Comparison of ENCODE assay signal across 1 cellular context in genomic region chr12:98503343-98503592, GRCh38.
A peak's percentile ranks its signal among the peaks of the same experiment; 100 is the strongest.
TF ChIP-seq lines count a peak whose summit lies in the region.

No MANE protein-coding gene starts in this region.

TF ChIP-seq in K562, 482 proteins besides CTCF, POLR2A, EP300 and RAD21 (continued from another document and continues in another):
- TF ChIP-seq, protein P1, sequence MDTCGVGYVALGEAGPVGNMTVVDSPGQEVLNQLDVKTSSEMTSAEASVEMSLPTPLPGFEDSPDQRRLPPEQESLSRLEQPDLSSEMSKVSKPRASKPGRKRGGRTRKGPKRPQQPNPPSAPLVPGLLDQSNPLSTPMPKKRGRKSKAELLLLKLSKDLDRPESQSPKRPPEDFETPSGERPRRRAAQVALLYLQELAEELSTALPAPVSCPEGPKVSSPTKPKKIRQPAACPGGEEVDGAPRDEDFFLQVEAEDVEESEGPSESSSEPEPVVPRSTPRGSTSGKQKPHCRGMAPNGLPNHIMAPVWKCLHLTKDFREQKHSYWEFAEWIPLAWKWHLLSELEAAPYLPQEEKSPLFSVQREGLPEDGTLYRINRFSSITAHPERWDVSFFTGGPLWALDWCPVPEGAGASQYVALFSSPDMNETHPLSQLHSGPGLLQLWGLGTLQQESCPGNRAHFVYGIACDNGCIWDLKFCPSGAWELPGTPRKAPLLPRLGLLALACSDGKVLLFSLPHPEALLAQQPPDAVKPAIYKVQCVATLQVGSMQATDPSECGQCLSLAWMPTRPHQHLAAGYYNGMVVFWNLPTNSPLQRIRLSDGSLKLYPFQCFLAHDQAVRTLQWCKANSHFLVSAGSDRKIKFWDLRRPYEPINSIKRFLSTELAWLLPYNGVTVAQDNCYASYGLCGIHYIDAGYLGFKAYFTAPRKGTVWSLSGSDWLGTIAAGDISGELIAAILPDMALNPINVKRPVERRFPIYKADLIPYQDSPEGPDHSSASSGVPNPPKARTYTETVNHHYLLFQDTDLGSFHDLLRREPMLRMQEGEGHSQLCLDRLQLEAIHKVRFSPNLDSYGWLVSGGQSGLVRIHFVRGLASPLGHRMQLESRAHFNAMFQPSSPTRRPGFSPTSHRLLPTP (IDR thresholded peaks at IDR 0.05; ENCODE audit: borderline replicate concordance, extremely low read depth, insufficient read length): peak; percentile 93
- no peak for TF ChIP-seq SLC30A9 (CRISPR knock-in tag; IDR thresholded peaks at IDR 0.05)
- TF ChIP-seq, protein P2, sequence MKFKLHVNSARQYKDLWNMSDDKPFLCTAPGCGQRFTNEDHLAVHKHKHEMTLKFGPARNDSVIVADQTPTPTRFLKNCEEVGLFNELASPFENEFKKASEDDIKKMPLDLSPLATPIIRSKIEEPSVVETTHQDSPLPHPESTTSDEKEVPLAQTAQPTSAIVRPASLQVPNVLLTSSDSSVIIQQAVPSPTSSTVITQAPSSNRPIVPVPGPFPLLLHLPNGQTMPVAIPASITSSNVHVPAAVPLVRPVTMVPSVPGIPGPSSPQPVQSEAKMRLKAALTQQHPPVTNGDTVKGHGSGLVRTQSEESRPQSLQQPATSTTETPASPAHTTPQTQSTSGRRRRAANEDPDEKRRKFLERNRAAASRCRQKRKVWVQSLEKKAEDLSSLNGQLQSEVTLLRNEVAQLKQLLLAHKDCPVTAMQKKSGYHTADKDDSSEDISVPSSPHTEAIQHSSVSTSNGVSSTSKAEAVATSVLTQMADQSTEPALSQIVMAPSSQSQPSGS (CRISPR knock-in tag; IDR thresholded peaks at IDR 0.05): no peak
- TF ChIP-seq ARNT (IDR thresholded peaks at IDR 0.05): no peak; a peak in 1 of 4 replicates
- TF ChIP-seq ZNF253 (CRISPR knock-in tag; conservative IDR thresholded peaks at IDR 0.05): no peak
- peak; percentile 61; the same call in 1 of the 2 replicates for TF ChIP-seq CXXC5 (CRISPR knock-in tag; IDR thresholded peaks at IDR 0.05)
- no peak for TF ChIP-seq NR1H2 (CRISPR knock-in tag; IDR thresholded peaks at IDR 0.05)
- peak; percentile 90 for TF ChIP-seq HMBOX1 (IDR thresholded peaks at IDR 0.05)
- peak; percentile 66 for TF ChIP-seq NUFIP1 (IDR thresholded peaks at IDR 0.05; ENCODE audit: partially characterized antibody)
- TF ChIP-seq SMARCA5 (IDR thresholded peaks at IDR 0.05): no peak
- TF ChIP-seq DMBX1 (CRISPR knock-in tag; IDR thresholded peaks at IDR 0.05; ENCODE audit: borderline replicate concordance): no peak
- TF ChIP-seq ZNF644 (tag; IDR thresholded peaks at IDR 0.05; ENCODE audit: low read depth): no peak
- TF ChIP-seq ZNF696 (CRISPR knock-in tag; conservative IDR thresholded peaks at IDR 0.05): no peak
- TF ChIP-seq, protein P3, sequence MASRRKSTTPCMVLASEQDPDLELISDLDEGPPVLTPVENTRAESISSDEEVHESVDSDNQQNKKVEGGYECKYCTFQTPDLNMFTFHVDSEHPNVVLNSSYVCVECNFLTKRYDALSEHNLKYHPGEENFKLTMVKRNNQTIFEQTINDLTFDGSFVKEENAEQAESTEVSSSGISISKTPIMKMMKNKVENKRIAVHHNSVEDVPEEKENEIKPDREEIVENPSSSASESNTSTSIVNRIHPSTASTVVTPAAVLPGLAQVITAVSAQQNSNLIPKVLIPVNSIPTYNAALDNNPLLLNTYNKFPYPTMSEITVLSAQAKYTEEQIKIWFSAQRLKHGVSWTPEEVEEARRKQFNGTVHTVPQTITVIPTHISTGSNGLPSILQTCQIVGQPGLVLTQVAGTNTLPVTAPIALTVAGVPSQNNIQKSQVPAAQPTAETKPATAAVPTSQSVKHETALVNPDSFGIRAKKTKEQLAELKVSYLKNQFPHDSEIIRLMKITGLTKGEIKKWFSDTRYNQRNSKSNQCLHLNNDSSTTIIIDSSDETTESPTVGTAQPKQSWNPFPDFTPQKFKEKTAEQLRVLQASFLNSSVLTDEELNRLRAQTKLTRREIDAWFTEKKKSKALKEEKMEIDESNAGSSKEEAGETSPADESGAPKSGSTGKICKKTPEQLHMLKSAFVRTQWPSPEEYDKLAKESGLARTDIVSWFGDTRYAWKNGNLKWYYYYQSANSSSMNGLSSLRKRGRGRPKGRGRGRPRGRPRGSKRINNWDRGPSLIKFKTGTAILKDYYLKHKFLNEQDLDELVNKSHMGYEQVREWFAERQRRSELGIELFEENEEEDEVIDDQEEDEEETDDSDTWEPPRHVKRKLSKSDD (conservative IDR thresholded peaks at IDR 0.05; ENCODE audit: low read length): no peak
- TF ChIP-seq, protein P4, sequence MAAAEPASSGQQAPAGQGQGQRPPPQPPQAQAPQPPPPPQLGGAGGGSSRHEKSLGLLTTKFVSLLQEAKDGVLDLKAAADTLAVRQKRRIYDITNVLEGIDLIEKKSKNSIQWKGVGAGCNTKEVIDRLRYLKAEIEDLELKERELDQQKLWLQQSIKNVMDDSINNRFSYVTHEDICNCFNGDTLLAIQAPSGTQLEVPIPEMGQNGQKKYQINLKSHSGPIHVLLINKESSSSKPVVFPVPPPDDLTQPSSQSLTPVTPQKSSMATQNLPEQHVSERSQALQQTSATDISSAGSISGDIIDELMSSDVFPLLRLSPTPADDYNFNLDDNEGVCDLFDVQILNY (CRISPR knock-in tag; IDR thresholded peaks at IDR 0.05): no peak
- TF ChIP-seq, protein P5, sequence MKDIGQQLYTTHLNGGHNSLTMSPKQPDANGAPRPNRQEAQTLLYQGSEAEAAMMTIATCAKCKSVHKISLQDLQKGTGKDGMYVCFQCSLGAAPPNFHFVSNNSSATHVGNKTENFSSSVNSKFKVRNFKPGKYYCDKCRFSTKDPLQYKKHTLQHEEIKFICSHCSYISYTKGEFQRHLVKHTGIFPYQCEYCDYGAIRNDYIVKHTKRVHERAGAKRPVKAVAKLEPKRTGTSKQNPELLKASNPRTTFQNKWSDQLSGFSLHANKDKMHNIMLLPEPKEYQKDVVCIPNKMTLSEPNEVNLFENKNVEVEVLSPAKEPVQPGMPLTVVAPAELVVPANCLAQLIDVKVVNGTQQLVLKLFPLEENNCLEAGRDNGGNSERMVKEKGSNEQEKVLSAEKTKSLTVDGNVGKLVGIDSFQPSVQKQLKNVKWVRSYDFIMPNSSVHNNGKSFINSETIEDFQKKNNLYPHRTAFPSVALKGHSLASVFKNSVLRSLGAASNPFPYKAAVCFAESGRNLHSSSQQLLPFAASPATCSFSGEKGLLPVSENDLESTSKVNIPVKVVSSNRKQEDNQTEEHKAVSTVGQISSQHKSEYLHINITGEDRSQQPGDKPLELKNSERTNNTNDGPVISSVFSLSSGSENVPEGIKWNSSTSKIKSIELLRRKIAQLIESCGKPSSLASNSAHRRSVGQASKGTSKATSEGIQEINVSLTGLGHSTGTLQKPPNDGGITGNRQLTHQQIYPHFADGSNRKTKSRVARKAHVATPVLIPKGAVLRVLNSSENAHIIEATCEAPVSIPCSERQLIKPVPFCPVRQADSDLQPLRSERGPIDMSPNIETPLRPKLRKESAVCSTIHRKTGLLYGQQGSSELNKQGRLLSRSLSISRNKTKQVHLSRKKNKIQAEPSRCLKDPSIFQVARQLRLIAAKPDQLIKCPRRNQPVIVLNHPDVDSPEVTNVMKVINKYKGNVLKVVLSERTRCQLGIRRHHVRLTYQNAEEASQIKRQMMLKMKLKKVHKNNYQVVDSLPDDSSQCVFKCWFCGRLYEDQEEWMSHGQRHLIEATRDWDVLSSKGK (CRISPR knock-in tag; IDR thresholded peaks at IDR 0.05): no peak
- TF ChIP-seq ZBTB26 (CRISPR knock-in tag; IDR thresholded peaks at IDR 0.05): no peak
- no peak for TF ChIP-seq RBM25 (IDR thresholded peaks at IDR 0.05; ENCODE audit: low read depth, low read length, severe bottlenecking)
- TF ChIP-seq, protein P6, sequence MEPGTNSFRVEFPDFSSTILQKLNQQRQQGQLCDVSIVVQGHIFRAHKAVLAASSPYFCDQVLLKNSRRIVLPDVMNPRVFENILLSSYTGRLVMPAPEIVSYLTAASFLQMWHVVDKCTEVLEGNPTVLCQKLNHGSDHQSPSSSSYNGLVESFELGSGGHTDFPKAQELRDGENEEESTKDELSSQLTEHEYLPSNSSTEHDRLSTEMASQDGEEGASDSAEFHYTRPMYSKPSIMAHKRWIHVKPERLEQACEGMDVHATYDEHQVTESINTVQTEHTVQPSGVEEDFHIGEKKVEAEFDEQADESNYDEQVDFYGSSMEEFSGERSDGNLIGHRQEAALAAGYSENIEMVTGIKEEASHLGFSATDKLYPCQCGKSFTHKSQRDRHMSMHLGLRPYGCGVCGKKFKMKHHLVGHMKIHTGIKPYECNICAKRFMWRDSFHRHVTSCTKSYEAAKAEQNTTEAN (CRISPR knock-in tag; IDR thresholded peaks at IDR 0.05): 0 out of 2 replicates have a peak, but pooled peaks have one; percentile 22
- 0 out of 2 replicates have a peak, but pooled peaks have one; percentile 16 for TF ChIP-seq MAFK (IDR thresholded peaks at IDR 0.05; ENCODE audit: low read length)
- TF ChIP-seq SMARCA4 (IDR thresholded peaks at IDR 0.05): no peak
- no peak for TF ChIP-seq PRMT5 (CRISPR knock-in tag; IDR thresholded peaks at IDR 0.05)
- no peak for TF ChIP-seq ZNF780A (CRISPR knock-in tag; IDR thresholded peaks at IDR 0.05)
- TF ChIP-seq, protein P7, sequence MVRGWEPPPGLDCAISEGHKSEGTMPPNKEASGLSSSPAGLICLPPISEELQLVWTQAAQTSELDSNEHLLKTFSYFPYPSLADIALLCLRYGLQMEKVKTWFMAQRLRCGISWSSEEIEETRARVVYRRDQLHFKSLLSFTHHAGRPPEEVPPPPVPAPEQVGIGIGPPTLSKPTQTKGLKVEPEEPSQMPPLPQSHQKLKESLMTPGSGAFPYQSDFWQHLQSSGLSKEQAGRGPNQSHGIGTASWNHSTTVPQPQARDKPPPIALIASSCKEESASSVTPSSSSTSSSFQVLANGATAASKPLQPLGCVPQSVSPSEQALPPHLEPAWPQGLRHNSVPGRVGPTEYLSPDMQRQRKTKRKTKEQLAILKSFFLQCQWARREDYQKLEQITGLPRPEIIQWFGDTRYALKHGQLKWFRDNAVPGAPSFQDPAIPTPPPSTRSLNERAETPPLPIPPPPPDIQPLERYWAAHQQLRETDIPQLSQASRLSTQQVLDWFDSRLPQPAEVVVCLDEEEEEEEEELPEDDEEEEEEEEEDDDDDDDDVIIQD (CRISPR knock-in tag; IDR thresholded peaks at IDR 0.05): no peak
- no peak for TF ChIP-seq CBX2 (IDR thresholded peaks at IDR 0.05; ENCODE audit: insufficient read depth, low read length, poor library complexity, severe bottlenecking)
- TF ChIP-seq BCL6 (CRISPR knock-in tag; IDR thresholded peaks at IDR 0.05): no peak
- no peak for TF ChIP-seq ZNF146 (CRISPR knock-in tag; IDR thresholded peaks at IDR 0.05; ENCODE audit: unreplicated experiment)
- TF ChIP-seq ZSCAN29 (IDR thresholded peaks at IDR 0.05): no peak
- no peak for TF ChIP-seq NRF1 (conservative IDR thresholded peaks at IDR 0.05 in 1 of 2, IDR thresholded peaks at IDR 0.05 in 1 of 2)
- TF ChIP-seq NBN (IDR thresholded peaks at IDR 0.05; ENCODE audit: low read depth): peak; percentile 80; the same call in 1 of the 2 replicates
- no peak for TF ChIP-seq E4F1 (CRISPR knock-in tag; IDR thresholded peaks at IDR 0.05; ENCODE audit: borderline replicate concordance)
- TF ChIP-seq ZBTB5 (IDR thresholded peaks at IDR 0.05): 0 out of 2 replicates have a peak, but pooled peaks have one; percentile 55
- no peak for TF ChIP-seq ZNF76 (CRISPR knock-in tag; IDR thresholded peaks at IDR 0.05; ENCODE audit: borderline replicate concordance)
- TF ChIP-seq KLF16 (IDR thresholded peaks at IDR 0.05): no peak
